8 cellular contexts compared by ENCODE assay signal in the genomic region with DNA sequence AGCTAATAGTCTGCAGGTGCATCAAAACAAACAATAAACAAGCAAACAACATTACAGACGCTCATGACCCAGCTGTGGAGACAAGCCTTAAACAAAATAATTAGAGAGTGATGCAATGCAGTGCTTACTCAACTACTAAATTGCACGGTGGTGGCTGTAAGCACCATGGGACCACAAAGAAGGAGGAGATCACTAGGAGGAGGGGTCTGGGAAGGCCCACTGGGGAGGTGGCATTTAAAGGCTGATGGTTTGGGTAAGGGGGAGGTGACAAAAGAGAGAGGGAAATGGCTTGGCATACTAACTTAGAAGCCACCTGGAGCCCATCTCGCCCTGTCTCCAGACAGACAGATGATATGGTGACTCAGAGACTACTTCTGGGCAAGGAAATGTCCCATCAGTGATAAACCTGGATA.
DNase-seq lines count a peak whose midpoint lies in the region; ATAC-seq and TF ChIP-seq lines count a peak whose summit lies in the region.

No MANE protein-coding gene starts in this region.

- peak; percentile 61 for DNase-seq in activated CD8-positive, alpha-beta memory T cell treated with anti-CD3 and anti-CD28 coated beads, Interleukin-2, amount 50 U/mL, for 4 hours
- no peak for DNase-seq in activated CD8-positive, alpha-beta memory T cell treated with anti-CD3 and anti-CD28 coated beads for 24 hours
- peak; percentile 73 for DNase-seq in activated CD4-positive, alpha-beta T cell treated with anti-CD3 and anti-CD28 coated beads for 36 hours
- DNase-seq in fibroblast of the aortic adventitia (ENCODE audit: low read depth) (peak; percentile 71), NCI-H526 (lab: John Stamatoyannopoulos, UW) (no peak), SHP77 treated with DMSO at 0.1 percent for 48 hours (lab: John Stamatoyannopoulos, UW) (no peak)
- peak; percentile 35 to 65 for DNase-seq in stimulated activated CD4-positive, alpha-beta T cell treated with anti-CD3 and anti-CD28 coated beads, Interleukin-2, amount 100 ng/mL, for 24 hours

- peaks cover 10% of the 10 kb centered on the region for H3K36me3 Mint-ChIP-seq in activated CD4-positive, alpha-beta T cell treated with anti-CD3 and anti-CD28 coated beads for 36 hours (ENCODE audit: low read depth)

- peak; percentile 40 for ATAC-seq in activated CD4-positive, alpha-beta T cell treated with anti-CD3 and anti-CD28 coated beads for 36 hours
- no peak for ATAC-seq in HG02973 (IDR thresholded peaks at IDR 0.05; ENCODE audit: unreplicated experiment)

- peaks cover 65% of the 10 kb centered on the region for H3K4me1 Mint-ChIP-seq in activated CD4-positive, alpha-beta T cell treated with anti-CD3 and anti-CD28 coated beads for 36 hours

- H3K9me3 Mint-ChIP-seq in activated CD4-positive, alpha-beta T cell treated with anti-CD3 and anti-CD28 coated beads for 36 hours (ENCODE audit: low read depth) = no peaks in the 10 kb centered on the region

- H3K27me3 Mint-ChIP-seq in activated CD4-positive, alpha-beta T cell treated with anti-CD3 and anti-CD28 coated beads for 36 hours = no peaks in the 10 kb centered on the region

- no peak overlapping the region for H3K4me3 Mint-ChIP-seq in activated CD4-positive, alpha-beta T cell treated with anti-CD3 and anti-CD28 coated beads for 36 hours

- TF ChIP-seq CTCF in fibroblast of the aortic adventitia (IDR thresholded peaks at IDR 0.05; ENCODE audit: insufficient read depth, low read length) = no peak

- H3K27ac Mint-ChIP-seq in activated CD4-positive, alpha-beta T cell treated with anti-CD3 and anti-CD28 coated beads for 36 hours = peak overlapping the region; percentile 96

- intact Hi-C loops in activated CD4-positive, alpha-beta T cell treated with anti-CD3 and anti-CD28 coated beads for 36 hours (cut with DNase I, micrococcal nuclease) = loop anchor here (1.0 to 10.0 kb wide), 7 partner anchors 16 to 1982 kb away; a partner anchor contains a TSS

- POLR2A ChIA-PET in activated CD4-positive, alpha-beta T cell treated with anti-CD3 and anti-CD28 coated beads for 36 hours (lab: Charles Lee) = no interaction called here

- CTCF ChIA-PET in activated CD4-positive, alpha-beta T cell treated with anti-CD3 and anti-CD28 coated beads for 36 hours (lab: Charles Lee) = interaction anchor here (0.6 kb wide), 1 partner anchor 285 kb away, joined by 5 read pairs; no protein-coding TSS in a partner anchor

- H3K4me3 ChIP-seq in fibroblast of the aortic adventitia (ENCODE audit: low read depth, low read length) = no peak overlapping the region

Comparison
In these comparisons a context has a peak if more than half of its experiments do, and no peak if none do; other contexts are left out.
1. DNase-seq: peak in activated CD8-positive, alpha-beta memory T cell treated with anti-CD3 and anti-CD28 coated beads, Interleukin-2, amount 50 U/mL, for 4 hours (single experiment), activated CD4-positive, alpha-beta T cell treated with anti-CD3 and anti-CD28 coated beads for 36 hours (single experiment), fibroblast of the aortic adventitia (single experiment) and stimulated activated CD4-positive, alpha-beta T cell treated with anti-CD3 and anti-CD28 coated beads, Interleukin-2, amount 100 ng/mL, for 24 hours (2 of 2); none in activated CD8-positive, alpha-beta memory T cell treated with anti-CD3 and anti-CD28 coated beads for 24 hours (single experiment), NCI-H526 (0 of 2) and SHP77 treated with DMSO at 0.1 percent for 48 hours (single experiment).